ENCODE assay signal across 28 cellular contexts in the genomic region with DNA sequence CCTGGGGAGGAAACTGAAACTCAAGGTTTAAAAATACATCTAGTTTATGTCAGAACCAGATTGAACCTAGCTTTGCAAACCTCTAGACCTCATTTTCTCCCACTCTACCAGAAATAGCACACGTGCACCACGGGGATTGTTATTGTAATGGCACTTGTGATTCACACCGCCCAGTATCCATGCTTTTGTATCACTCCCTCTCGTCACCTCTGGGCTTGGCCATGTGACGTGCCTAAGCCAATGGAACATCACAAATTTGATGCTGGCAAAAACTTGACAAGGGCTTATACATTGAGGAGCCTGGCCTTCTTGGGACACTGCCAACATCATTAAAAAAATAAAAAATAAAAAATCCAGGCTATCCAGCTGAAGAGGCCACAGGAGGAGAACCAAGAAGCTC.
"Had no signal": no experiment of that assay in that cellular context is flagged by ENCODE, and none has a peak within 500 bp of the region (broad histone marks: within the 10 kb centered on the region; RNA-seq: fewer than 3 reads in every experiment).

No MANE protein-coding gene starts in this region.

- H3K27me3 ChIP-seq: esophagus squamous epithelium, gastrocnemius medialis, left lung had no signal

- H3K4me1 ChIP-seq: esophagus squamous epithelium, gastrocnemius medialis, heart right ventricle, left lung had no signal

- H3K4me3 Mint-ChIP-seq: dendritic cell treated with granulocyte-macrophage colony-stimulating factor and Interleukin-4, amounts not matched to agents 40 ng/mL and 50 ng/mL, for 4 days; effector memory CD8-positive, alpha-beta T cell; endodermal cell; mesothelial cell of epicardium; naive B cell; naive thymus-derived CD8-positive, alpha-beta T cell had no signal

- H3K4me1 Mint-ChIP-seq: endodermal cell; mesothelial cell of epicardium; naive B cell; naive thymus-derived CD8-positive, alpha-beta T cell had no signal

- H3K27ac ChIP-seq: epithelial cell of prostate, esophagus squamous epithelium, gastrocnemius medialis, heart right ventricle, left lung, lower lobe of right lung had no signal

- H3K36me3 ChIP-seq: esophagus squamous epithelium, gastrocnemius medialis, heart right ventricle, left lung, lower lobe of right lung had no signal

- DNase-seq: cortex of kidney; effector CD8-positive, alpha-beta T cell; effector memory CD8-positive, alpha-beta T cell; endodermal cell; erythroblast; esophagus squamous epithelium; foreskin fibroblast; foreskin melanocyte; gastrocnemius medialis; glutamatergic neuron; head of caudate nucleus; heart right ventricle; hippocampal formation; left cardiac atrium; left lung; left ventricle myocardium superior; lower lobe of right lung; mesenchymal stem cell; mucosa of descending colon; naive B cell; naive thymus-derived CD8-positive, alpha-beta T cell had no signal

- H3K27ac Mint-ChIP-seq: dendritic cell treated with granulocyte-macrophage colony-stimulating factor and Interleukin-4, amounts not matched to agents 40 ng/mL and 50 ng/mL, for 4 days; effector memory CD8-positive, alpha-beta T cell; endodermal cell; mesothelial cell of epicardium; naive B cell; naive thymus-derived CD8-positive, alpha-beta T cell had no signal

- FAIRE-seq: endometrium, islet of Langerhans, keratinocyte had no signal

- H3K9me3 ChIP-seq: esophagus squamous epithelium, gastrocnemius medialis, heart right ventricle, left lung, lower lobe of right lung, mucosa of descending colon had no signal

- H3K27me3 Mint-ChIP-seq: dendritic cell treated with granulocyte-macrophage colony-stimulating factor and Interleukin-4, amounts not matched to agents 40 ng/mL and 50 ng/mL, for 4 days; effector memory CD8-positive, alpha-beta T cell had no signal

- ATAC-seq: effector memory CD8-positive, alpha-beta T cell; esophagus mucosa; gastrocnemius medialis; heart right ventricle; left cardiac atrium; left lung; left ventricle myocardium superior; lower lobe of right lung; mucosa of descending colon; naive thymus-derived CD8-positive, alpha-beta T cell had no signal

- H3K4me3 ChIP-seq: esophagus squamous epithelium, gastrocnemius medialis, heart right ventricle, left lung, lower lobe of right lung, mucosa of descending colon had no signal

- H3K36me3 Mint-ChIP-seq: mesothelial cell of epicardium; naive B cell; naive thymus-derived CD8-positive, alpha-beta T cell had no signal

- H3K9me3 Mint-ChIP-seq: dendritic cell treated with granulocyte-macrophage colony-stimulating factor and Interleukin-4, amounts not matched to agents 40 ng/mL and 50 ng/mL, for 4 days; endodermal cell; mesothelial cell of epicardium; naive B cell; naive thymus-derived CD8-positive, alpha-beta T cell had no signal
